16 cellular contexts compared by ENCODE assay signal in the genomic region with DNA sequence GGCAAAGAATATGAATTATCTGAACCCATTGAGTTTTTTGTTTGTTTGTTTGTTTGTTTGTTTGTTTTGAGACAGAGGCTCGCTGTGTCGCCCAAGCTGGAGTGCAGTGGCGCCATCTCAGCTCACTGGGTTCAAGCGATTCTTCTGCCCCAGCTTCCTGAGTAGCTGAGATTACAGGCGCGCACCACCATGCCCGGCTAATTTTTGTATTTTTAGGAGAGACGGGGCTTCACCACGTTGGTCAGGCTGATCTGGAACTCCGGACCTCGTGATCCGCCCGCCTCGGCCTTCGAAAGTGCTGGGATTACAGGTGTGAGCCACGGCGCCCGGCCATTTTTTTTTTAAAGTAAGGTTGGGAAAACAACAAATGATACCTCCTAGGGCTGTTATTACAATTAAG. TPM values are rescaled to one million over a fixed set of nuclear protein-coding genes. Genes with fewer than 3 reads are reported as not detected.
"Had no signal": no experiment of that assay in that cellular context is flagged by ENCODE, and none has a peak within 500 bp of the region (broad histone marks: within the 10 kb centered on the region; RNA-seq: fewer than 3 reads in every experiment).

No MANE protein-coding gene starts in this region.

- H3K27me3 ChIP-seq: esophagus muscularis mucosa, tibial nerve had no signal

- H3K36me3 ChIP-seq: esophagus muscularis mucosa, lower lobe of right lung, tibial nerve had no signal

- ATAC-seq: activated T-cell treated with anti-CD3 and anti-CD28 coated beads, Interleukin-2, amount 50 U/mL, for 4 hours; left colon; lower lobe of right lung; psoas muscle; right cardiac atrium; stimulated activated naive CD8-positive, alpha-beta T cell treated with anti-CD3 and anti-CD28 coated beads, Interleukin-15, Interleukin-2, amounts not matched to agents 100 U/mL and 50 U/mL, for 24 hours had no signal

- H3K9me3 Mint-ChIP-seq: activated naive CD4-positive, alpha-beta T cell treated with anti-CD3 and anti-CD28 coated beads for 36 hours; activated T-cell treated with anti-CD3 and anti-CD28 coated beads, Interleukin-2, amount 50 U/mL, for 4 hours; T-helper 1 cell treated with Interleukin-12 subunit alpha and Interleukin-12 subunit beta and Interleukin-4 antibody, amounts not matched to agents 30 μg/mL and 1 μg/mL, for 36 hours had no signal

- H3K9me3 ChIP-seq: esophagus muscularis mucosa, lower lobe of right lung, psoas muscle, tibial nerve had no signal

- H3K4me3 Mint-ChIP-seq: activated T-cell treated with anti-CD3 and anti-CD28 coated beads, Interleukin-2, amount 50 U/mL, for 4 hours had no signal

- DNase-seq: activated CD4-positive, alpha-beta T cell treated with anti-CD3 and anti-CD28 coated beads, Interleukin-2, amount 50 U/mL, for 1 hour; activated CD4-positive, CD25-positive, alpha-beta regulatory T cell treated with anti-CD3 and anti-CD28 coated beads, Interleukin-2, amount 50 U/mL, for 72 hours; activated CD8-positive, alpha-beta memory T cell treated with anti-CD3 and anti-CD28 coated beads, Interleukin-2, amount 50 U/mL, for 4 hours; activated naive CD4-positive, alpha-beta T cell treated with anti-CD3 and anti-CD28 coated beads for 36 hours; activated T-cell treated with anti-CD3 and anti-CD28 coated beads, Interleukin-2, amount 50 U/mL, for 4 hours; cortex of kidney; effector CD8-positive, alpha-beta T cell; hippocampal formation; left colon; lower lobe of right lung; psoas muscle; right cardiac atrium; stimulated activated naive CD8-positive, alpha-beta T cell treated with anti-CD3 and anti-CD28 coated beads, Interleukin-15, Interleukin-2, amounts not matched to agents 100 U/mL and 50 U/mL, for 24 hours had no signal

- H3K27ac Mint-ChIP-seq: activated naive CD4-positive, alpha-beta T cell treated with anti-CD3 and anti-CD28 coated beads for 36 hours; T-helper 1 cell treated with Interleukin-12 subunit alpha and Interleukin-12 subunit beta and Interleukin-4 antibody, amounts not matched to agents 30 μg/mL and 1 μg/mL, for 36 hours had no signal

RNA-seq across cellular contexts. Expression of gene ST3GAL6, which starts 32.0 kb away (rescaled TPM):
- total RNA-seq: activated naive CD4-positive, alpha-beta T cell treated with anti-CD3 and anti-CD28 coated beads for 36 hours had no signal
